ENCODE assay signal across 33 cellular contexts in genomic region chr11:120442031-120442430, GRCh38.
"Had no signal": no experiment of that assay in that cellular context is flagged by ENCODE, and none has a peak within 500 bp of the region (broad histone marks: within the 10 kb centered on the region; RNA-seq: fewer than 3 reads in every experiment).

No MANE protein-coding gene starts in this region.

- H3K9ac ChIP-seq: parathyroid adenoma had no signal

- H3K4me1 Mint-ChIP-seq: naive thymus-derived CD8-positive, alpha-beta T cell; nephron progenitor cell; neural crest cell; stimulated activated memory B cell treated with anti-CD40 and anti-IgM and Interleukin-4, amounts not matched to agents 10 μg/mL and 1 μg/mL and 100 μg/mL, for 72 hours; stimulated activated naive CD8-positive, alpha-beta T cell treated with anti-CD3 and anti-CD28 coated beads, Interleukin-15, amount 100 ng/mL, for 72 hours had no signal

- DNase-seq: naive thymus-derived CD8-positive, alpha-beta T cell; nephron progenitor cell; nucleus accumbens; ovary; posterior cingulate gyrus; psoas muscle; right cardiac atrium; spleen; stimulated activated CD4-positive, alpha-beta T cell treated with anti-CD3 and anti-CD28 coated beads, Interleukin-12 subunit alpha, Interleukin-12 subunit beta, amount 100 ng/mL, for 4 hours; stimulated activated CD4-positive, alpha-beta T cell treated with anti-CD3 and anti-CD28 coated beads, Interleukin-1b, Interleukin-23, amount 100 ng/mL, for 48 hours; stimulated activated CD4-positive, alpha-beta T cell treated with anti-CD3 and anti-CD28 coated beads, Interleukin-4, amount 100 ng/mL, for 1 hour; stimulated activated CD4-positive, alpha-beta T cell treated with anti-CD3 and anti-CD28 coated beads, Interleukin-4, amount 100 ng/mL, for 4 hours; stimulated activated CD8-positive, alpha-beta memory T cell treated with anti-CD3 and anti-CD28 coated beads, Interleukin-4, amount 100 ng/mL, for 48 hours; stimulated activated naive CD4-positive, alpha-beta T cell; stimulated activated naive CD8-positive, alpha-beta T cell treated with anti-CD3 and anti-CD28 coated beads, Interleukin-15, amount 100 ng/mL, for 72 hours; stimulated activated naive CD8-positive, alpha-beta T cell treated with anti-CD3 and anti-CD28 coated beads, Interleukin-15, Interleukin-2, amounts not matched to agents 100 U/mL and 50 U/mL, for 24 hours; substantia nigra; testis; tibial artery; transverse colon; upper lobe of right lung; uterus had no signal

- H3K4me3 Mint-ChIP-seq: naive thymus-derived CD8-positive, alpha-beta T cell; natural killer cell treated with Interleukin-12 subunit alpha and Interleukin-12 subunit beta and Interleukin-15 and Interleukin-18, amount 100 ng/mL, for 72 hours; nephron progenitor cell; neural crest cell; stimulated activated memory B cell treated with anti-CD40 and anti-IgM and Interleukin-4, amounts not matched to agents 10 μg/mL and 1 μg/mL and 100 μg/mL, for 72 hours; stimulated activated naive CD8-positive, alpha-beta T cell treated with anti-CD3 and anti-CD28 coated beads, Interleukin-15, amount 100 ng/mL, for 72 hours; type B pancreatic cell had no signal

- H3K4me3 ChIP-seq: ovary, psoas muscle, skin epidermis, smooth muscle cell, spleen, suprapubic skin, testis, tibial artery, transverse colon, upper lobe of right lung, uterus had no signal

- H3K27ac ChIP-seq: neutrophil, ovary, parathyroid adenoma, psoas muscle, skin epidermis, spleen, suprapubic skin, testis, tibial artery, transverse colon, upper lobe of right lung, uterus had no signal

- H3K36me3 ChIP-seq: neutrophil, ovary, uterus had no signal

- H3K4me2 ChIP-seq: smooth muscle cell had no signal

- H3K27me3 Mint-ChIP-seq: natural killer cell treated with Interleukin-12 subunit alpha and Interleukin-12 subunit beta and Interleukin-15 and Interleukin-18, amount 100 ng/mL, for 72 hours; progenitor cell of endocrine pancreas; stimulated activated memory B cell treated with anti-CD40 and anti-IgM and Interleukin-4, amounts not matched to agents 10 μg/mL and 1 μg/mL and 100 μg/mL, for 72 hours; stimulated activated naive CD8-positive, alpha-beta T cell treated with anti-CD3 and anti-CD28 coated beads, Interleukin-15, amount 100 ng/mL, for 72 hours; type B pancreatic cell had no signal

- H3K9me3 ChIP-seq: neutrophil, ovary, psoas muscle, spleen, suprapubic skin, testis, tibial artery, transverse colon, upper lobe of right lung, uterus had no signal

- H3K27me3 ChIP-seq: ovary, spleen, suprapubic skin, testis, tibial artery, transverse colon, upper lobe of right lung, uterus had no signal

- H3K79me2 ChIP-seq: parathyroid adenoma had no signal

- ATAC-seq: naive thymus-derived CD8-positive, alpha-beta T cell; natural killer cell treated with Interleukin-12 subunit alpha and Interleukin-12 subunit beta and Interleukin-15 and Interleukin-18, amount 100 ng/mL, for 72 hours; psoas muscle; right cardiac atrium; sciatic nerve; stimulated activated memory B cell treated with anti-CD40 and anti-IgM and Interleukin-4, amounts not matched to agents 10 μg/mL and 1 μg/mL and 100 μg/mL, for 72 hours; stimulated activated naive CD8-positive, alpha-beta T cell treated with anti-CD3 and anti-CD28 coated beads, Interleukin-15, amount 100 ng/mL, for 72 hours; stimulated activated naive CD8-positive, alpha-beta T cell treated with anti-CD3 and anti-CD28 coated beads, Interleukin-15, Interleukin-2, amounts not matched to agents 100 U/mL and 50 U/mL, for 24 hours; upper lobe of right lung had no signal

- H3K27ac Mint-ChIP-seq: naive thymus-derived CD8-positive, alpha-beta T cell; natural killer cell treated with Interleukin-12 subunit alpha and Interleukin-12 subunit beta and Interleukin-15 and Interleukin-18, amount 100 ng/mL, for 72 hours; nephron progenitor cell; progenitor cell of endocrine pancreas; stimulated activated memory B cell treated with anti-CD40 and anti-IgM and Interleukin-4, amounts not matched to agents 10 μg/mL and 1 μg/mL and 100 μg/mL, for 72 hours; type B pancreatic cell had no signal

- H3K9me3 Mint-ChIP-seq: naive thymus-derived CD8-positive, alpha-beta T cell; natural killer cell treated with Interleukin-12 subunit alpha and Interleukin-12 subunit beta and Interleukin-15 and Interleukin-18, amount 100 ng/mL, for 72 hours; nephron progenitor cell; neural crest cell; stimulated activated memory B cell treated with anti-CD40 and anti-IgM and Interleukin-4, amounts not matched to agents 10 μg/mL and 1 μg/mL and 100 μg/mL, for 72 hours; stimulated activated naive CD8-positive, alpha-beta T cell treated with anti-CD3 and anti-CD28 coated beads, Interleukin-15, amount 100 ng/mL, for 72 hours; type B pancreatic cell had no signal

- H2AFZ ChIP-seq: parathyroid adenoma had no signal

- H3K4me1 ChIP-seq: parathyroid adenoma, psoas muscle, spleen, suprapubic skin, testis, tibial artery, transverse colon, upper lobe of right lung, uterus had no signal
